Comparison of ENCODE assay signal across 12 cellular contexts in genomic region chr7:605661-606450, GRCh38.
DNase-seq lines count a peak whose midpoint lies in the region; ATAC-seq and TF ChIP-seq lines count a peak whose summit lies in the region.
"Had no signal": no experiment of that assay in that cellular context is flagged by ENCODE, and none has a peak within 500 bp of the region (broad histone marks: within the 10 kb centered on the region; RNA-seq: fewer than 3 reads in every experiment).

No MANE protein-coding gene starts in this region.

- H3K9me3 Mint-ChIP-seq in activated CD8-positive, alpha-beta memory T cell treated with anti-CD3 and anti-CD28 coated beads, Interleukin-2, amount 10 ng/mL, durations not matched to agents 7 days and 5 days (ENCODE audit: low read depth): no peaks in the 10 kb centered on the region
- no peaks in the 10 kb centered on the region for H3K9me3 Mint-ChIP-seq in activated T-helper 1 cell treated with anti-CD3 and anti-CD28 coated beads, Interleukin-12 subunit alpha, Interleukin-12 subunit beta, Interleukin-2, Interleukin-4 antibody, amounts not matched to agents 30 ng/mL and 10 ng/mL and 1 ng/mL, durations not matched to agents 14 hours and 24 hours and 36 hours

- H3K27me3 ChIP-seq in left lung (no peaks in the 10 kb centered on the region), testis (no peaks in the 10 kb centered on the region)
- H3K27me3 ChIP-seq: brain microvascular endothelial cell, right atrium auricular region had no signal

- H3K36me3 ChIP-seq in left lung (peaks cover 0 to 5% of the 10 kb centered on the region in 2 donors), testis (ENCODE audit: low read depth, missing control alignments) (no peaks in the 10 kb centered on the region)
- H3K36me3 ChIP-seq: brain microvascular endothelial cell, right atrium auricular region had no signal

- H3K27me3 Mint-ChIP-seq in activated CD8-positive, alpha-beta memory T cell treated with anti-CD3 and anti-CD28 coated beads, Interleukin-2, amount 10 ng/mL, durations not matched to agents 7 days and 5 days: no peaks in the 10 kb centered on the region
- no peaks in the 10 kb centered on the region for H3K27me3 Mint-ChIP-seq in activated T-helper 1 cell treated with anti-CD3 and anti-CD28 coated beads, Interleukin-12 subunit alpha, Interleukin-12 subunit beta, Interleukin-2, Interleukin-4 antibody, amounts not matched to agents 30 ng/mL and 10 ng/mL and 1 ng/mL, durations not matched to agents 14 hours and 24 hours and 36 hours (ENCODE audit: insufficient read depth)

- H3K4me1 Mint-ChIP-seq in activated CD8-positive, alpha-beta memory T cell treated with anti-CD3 and anti-CD28 coated beads, Interleukin-2, amount 10 ng/mL, durations not matched to agents 7 days and 5 days: peaks cover 73% of the 10 kb centered on the region
- peaks cover 54% of the 10 kb centered on the region for H3K4me1 Mint-ChIP-seq in activated T-helper 1 cell treated with anti-CD3 and anti-CD28 coated beads, Interleukin-12 subunit alpha, Interleukin-12 subunit beta, Interleukin-2, Interleukin-4 antibody, amounts not matched to agents 30 ng/mL and 10 ng/mL and 1 ng/mL, durations not matched to agents 14 hours and 24 hours and 36 hours (ENCODE audit: low read depth)

- ATAC-seq in activated CD8-positive, alpha-beta memory T cell treated with anti-CD3 and anti-CD28 coated beads, Interleukin-2, amount 10 ng/mL, durations not matched to agents 7 days and 5 days: no peak
- ATAC-seq in left lung (no peak), GM19452 (IDR thresholded peaks at IDR 0.05; ENCODE audit: unreplicated experiment) (no peak), HG03280 (IDR thresholded peaks at IDR 0.05; ENCODE audit: unreplicated experiment) (no peak)
- ATAC-seq: A549 had no signal

- H3K27ac Mint-ChIP-seq in activated CD8-positive, alpha-beta memory T cell treated with anti-CD3 and anti-CD28 coated beads, Interleukin-2, amount 10 ng/mL, durations not matched to agents 7 days and 5 days: peak overlapping the region; percentile 49
- peak overlapping the region; percentile 55 for H3K27ac Mint-ChIP-seq in activated T-helper 1 cell treated with anti-CD3 and anti-CD28 coated beads, Interleukin-12 subunit alpha, Interleukin-12 subunit beta, Interleukin-2, Interleukin-4 antibody, amounts not matched to agents 30 ng/mL and 10 ng/mL and 1 ng/mL, durations not matched to agents 14 hours and 24 hours and 36 hours

- DNase-seq in activated CD8-positive, alpha-beta memory T cell treated with anti-CD3 and anti-CD28 coated beads, Interleukin-2, amount 10 ng/mL, durations not matched to agents 7 days and 5 days: no peak
- no peak for DNase-seq in activated CD8-positive, alpha-beta memory T cell treated with anti-CD3 and anti-CD28 coated beads, Interleukin-2, amount 50 U/mL, for 4 hours
- no peak for DNase-seq in activated T-helper 1 cell treated with anti-CD3 and anti-CD28 coated beads, Interleukin-12 subunit alpha, Interleukin-12 subunit beta, Interleukin-2, Interleukin-4 antibody, amounts not matched to agents 30 ng/mL and 10 ng/mL and 1 ng/mL, durations not matched to agents 14 hours and 24 hours and 36 hours (ENCODE audit: low spot score)
- peak in 1 of 2 donors; percentile 53 for DNase-seq in left lung
- peak; percentile 83 for DNase-seq in testis
- DNase-seq in AG20443 (ENCODE audit: low spot score): no peak
- DNase-seq: SIG-M5 had no signal

- TF ChIP-seq CTCF in left lung (IDR thresholded peaks at IDR 0.05) (no peak), testis (IDR thresholded peaks at IDR 0.05) (no peak)

- WGBS in testis, 2 donors: 79 to 82% methylated on average over 26 to 33 of the region's 33 CpGs

- no peak overlapping the region for H3K4me3 Mint-ChIP-seq in activated CD8-positive, alpha-beta memory T cell treated with anti-CD3 and anti-CD28 coated beads, Interleukin-2, amount 10 ng/mL, durations not matched to agents 7 days and 5 days
- H3K4me3 Mint-ChIP-seq in activated T-helper 1 cell treated with anti-CD3 and anti-CD28 coated beads, Interleukin-12 subunit alpha, Interleukin-12 subunit beta, Interleukin-2, Interleukin-4 antibody, amounts not matched to agents 30 ng/mL and 10 ng/mL and 1 ng/mL, durations not matched to agents 14 hours and 24 hours and 36 hours: peak overlapping the region; percentile 26

- CTCF ChIA-PET in activated CD8-positive, alpha-beta memory T cell treated with anti-CD3 and anti-CD28 coated beads, Interleukin-2, amount 10 ng/mL, durations not matched to agents 7 days and 5 days (lab: Charles Lee): interaction anchor here (1.1 to 4.5 kb wide), 2 partner anchors 9 to 12 kb away, joined by 3 to 39 read pairs; no protein-coding TSS in a partner anchor

- no peak overlapping the region for H3K4me3 ChIP-seq in left lung
- no peak overlapping the region for H3K4me3 ChIP-seq in testis
- H3K4me3 ChIP-seq: A549 had no signal

- intact Hi-C loops in activated T-helper 1 cell treated with anti-CD3 and anti-CD28 coated beads, Interleukin-12 subunit alpha, Interleukin-12 subunit beta, Interleukin-2, Interleukin-4 antibody, amounts not matched to agents 30 ng/mL and 10 ng/mL and 1 ng/mL, durations not matched to agents 14 hours and 24 hours and 36 hours (cut with micrococcal nuclease): loop anchor here (10.0 kb wide), 1 partner anchor 241 kb away; no protein-coding TSS in a partner anchor
- intact Hi-C loops in left lung (cut with DNase I): no loop called here
- intact Hi-C loops in testis (cut with DNase I; ENCODE audit: low total_unique reads): no loop called here

- H3K4me1 ChIP-seq in left lung (peaks cover 8 to 80% of the 10 kb centered on the region in 2 donors), testis (peaks cover 33% of the 10 kb centered on the region)
- H3K4me1 ChIP-seq: A549 had no signal

- no peak for TF ChIP-seq POLR2A in testis (IDR thresholded peaks at IDR 0.05)

- peaks cover 16% of the 10 kb centered on the region for H3K36me3 Mint-ChIP-seq in activated CD8-positive, alpha-beta memory T cell treated with anti-CD3 and anti-CD28 coated beads, Interleukin-2, amount 10 ng/mL, durations not matched to agents 7 days and 5 days
- peaks cover 15% of the 10 kb centered on the region for H3K36me3 Mint-ChIP-seq in activated T-helper 1 cell treated with anti-CD3 and anti-CD28 coated beads, Interleukin-12 subunit alpha, Interleukin-12 subunit beta, Interleukin-2, Interleukin-4 antibody, amounts not matched to agents 30 ng/mL and 10 ng/mL and 1 ng/mL, durations not matched to agents 14 hours and 24 hours and 36 hours (ENCODE audit: low read depth)

- no peaks in the 10 kb centered on the region for H3K9me3 ChIP-seq in left lung
- H3K9me3 ChIP-seq in testis: no peaks in the 10 kb centered on the region
- H3K9me3 ChIP-seq: A549, right atrium auricular region had no signal

- peak overlapping the region; percentile 87 to 98 for H3K27ac ChIP-seq in left lung
- H3K27ac ChIP-seq in testis: peak overlapping the region in 1 of 2 donors; percentile 65
- H3K27ac ChIP-seq: A549 had no signal
